Comparison of ENCODE assay signal across 1 cellular context in genomic region chrX:155216179-155216939, GRCh38.
TF ChIP-seq lines count a peak whose summit lies in the region.

Gene VBP1 (plus strand): TSS chrX:155216460. CDS start chrX:155216483, 23 bp downstream.

TF ChIP-seq in K562, 482 proteins besides CTCF, POLR2A, EP300 and RAD21 (continued from another document and continues in another):
- TF ChIP-seq ZBTB17 (CRISPR knock-in tag; IDR thresholded peaks at IDR 0.05): no peak
- TF ChIP-seq FOXM1 (IDR thresholded peaks at IDR 0.05; ENCODE audit: low read depth): no peak
- no peak for TF ChIP-seq FOXM1 (CRISPR knock-in tag; IDR thresholded peaks at IDR 0.05; ENCODE audit: low read depth)
- no peak for TF ChIP-seq HNRNPH1 (optimal IDR thresholded peaks at IDR 0.05; ENCODE audit: low read depth, low read length)
- TF ChIP-seq ZNF75A (CRISPR knock-in tag; IDR thresholded peaks at IDR 0.05): no peak
- no peak for TF ChIP-seq E4F1 (CRISPR knock-in tag; IDR thresholded peaks at IDR 0.05; ENCODE audit: borderline replicate concordance)
- TF ChIP-seq MYBL2 (IDR thresholded peaks at IDR 0.05; ENCODE audit: low read depth): peak; percentile 41; the same call in 1 of the 2 replicates
- TF ChIP-seq MYBL2 (CRISPR knock-in tag; IDR thresholded peaks at IDR 0.05; ENCODE audit: borderline replicate concordance): no peak
- TF ChIP-seq ZZZ3 (IDR thresholded peaks at IDR 0.05): no peak
- TF ChIP-seq ZSCAN32 (CRISPR knock-in tag; IDR thresholded peaks at IDR 0.05): no peak
- no peak for TF ChIP-seq RFX5 (IDR thresholded peaks at IDR 0.05; ENCODE audit: low read depth, low read length)
- no peak for TF ChIP-seq BRCA1 (IDR thresholded peaks at IDR 0.05)
- TF ChIP-seq BRCA1 (CRISPR knock-in tag; IDR thresholded peaks at IDR 0.05): no peak
- TF ChIP-seq MCM3 (IDR thresholded peaks at IDR 0.05): no peak
- TF ChIP-seq NFRKB (IDR thresholded peaks at IDR 0.05; ENCODE audit: low read depth): peak; percentile 97
- TF ChIP-seq ILF3 (IDR thresholded peaks at IDR 0.05; ENCODE audit: borderline replicate concordance): no peak
- peak; percentile 99 for TF ChIP-seq RBFOX2 (IDR thresholded peaks at IDR 0.05; ENCODE audit: low read depth, low read length)
- no peak for TF ChIP-seq HLTF (IDR thresholded peaks at IDR 0.05)
- TF ChIP-seq HOMEZ (CRISPR knock-in tag; IDR thresholded peaks at IDR 0.05): no peak
- no peak for TF ChIP-seq MTF1 (CRISPR knock-in tag; IDR thresholded peaks at IDR 0.05; ENCODE audit: borderline replicate concordance)
- TF ChIP-seq ARID3B (CRISPR knock-in tag; IDR thresholded peaks at IDR 0.05; ENCODE audit: borderline replicate concordance): no peak
- TF ChIP-seq NKRF (IDR thresholded peaks at IDR 0.05; ENCODE audit: borderline replicate concordance): no peak
- no peak for TF ChIP-seq ETV6 (IDR thresholded peaks at IDR 0.05; ENCODE audit: borderline replicate concordance in 1 of 2, low read depth in 2 of 2, low read length in 1 of 2)
- no peak for TF ChIP-seq ETV6 (CRISPR knock-in tag; IDR thresholded peaks at IDR 0.05; ENCODE audit: borderline replicate concordance)
- no peak for TF ChIP-seq BACH1 (tag; IDR thresholded peaks at IDR 0.05)
- TF ChIP-seq ATF3 (IDR thresholded peaks at IDR 0.05): no peak
- no peak for TF ChIP-seq ATF3 (CRISPR knock-in tag; conservative IDR thresholded peaks at IDR 0.05)
- TF ChIP-seq ZKSCAN8 (CRISPR knock-in tag; IDR thresholded peaks at IDR 0.05): no peak
- no peak for TF ChIP-seq RNF2 (IDR thresholded peaks at IDR 0.05)
- TF ChIP-seq TAF9B (IDR thresholded peaks at IDR 0.05; ENCODE audit: partially characterized antibody): peak; percentile 87
- no peak for TF ChIP-seq RBM15 (IDR thresholded peaks at IDR 0.05; ENCODE audit: insufficient read depth, low read length)
- peak; percentile 69; the same call in 1 of the 2 replicates for TF ChIP-seq ZBTB7A (IDR thresholded peaks at IDR 0.05; ENCODE audit: borderline replicate concordance, control insufficient read depth, low read depth, low read length)
- TF ChIP-seq SMAD3 (CRISPR knock-in tag; conservative IDR thresholded peaks at IDR 0.05): no peak
- no peak for TF ChIP-seq ZNF561 (CRISPR knock-in tag; conservative IDR thresholded peaks at IDR 0.05)
- TF ChIP-seq THRB (CRISPR knock-in tag; conservative IDR thresholded peaks at IDR 0.05): no peak
- no peak for TF ChIP-seq NR2F6 (CRISPR knock-in tag; IDR thresholded peaks at IDR 0.05)
- TF ChIP-seq CSDE1 (IDR thresholded peaks at IDR 0.05): no peak
- TF ChIP-seq MNT (conservative IDR thresholded peaks at IDR 0.05): 0 out of 4 replicates have a peak, but pooled peaks of 1 of the 2 experiments have one; percentile 23
- TF ChIP-seq ZNF586 (CRISPR knock-in tag; conservative IDR thresholded peaks at IDR 0.05): no peak
- TF ChIP-seq HDAC1 (IDR thresholded peaks at IDR 0.05): no peak
- TF ChIP-seq ZNF175 (CRISPR knock-in tag; IDR thresholded peaks at IDR 0.05; ENCODE audit: low read depth): no peak
- no peak for TF ChIP-seq HDAC2 (IDR thresholded peaks at IDR 0.05)
- TF ChIP-seq ASH1L (IDR thresholded peaks at IDR 0.05; ENCODE audit: borderline replicate concordance, low read depth, partially characterized antibody): peak; percentile 92
- TF ChIP-seq FOXA3 (CRISPR knock-in tag; conservative IDR thresholded peaks at IDR 0.05 in 1 of 2, IDR thresholded peaks at IDR 0.05 in 1 of 2): no peak
- TF ChIP-seq ZBTB43 (CRISPR knock-in tag; IDR thresholded peaks at IDR 0.05): 0 out of 2 replicates have a peak, but pooled peaks have one; percentile 24
- TF ChIP-seq RBBP5 (IDR thresholded peaks at IDR 0.05; ENCODE audit: borderline replicate concordance, insufficient read depth, low read length, poor library complexity, severe bottlenecking): no peak
- no peak for TF ChIP-seq ZNF518B (CRISPR knock-in tag; IDR thresholded peaks at IDR 0.05)
- peak; percentile 67 for TF ChIP-seq SP2 (IDR thresholded peaks at IDR 0.05; ENCODE audit: extremely low read depth, low read depth, low read length, poor library complexity, severe bottlenecking)
- no peak for TF ChIP-seq ZNF639 (CRISPR knock-in tag; conservative IDR thresholded peaks at IDR 0.05 in 1 of 2, IDR thresholded peaks at IDR 0.05 in 1 of 2)
- TF ChIP-seq NONO (IDR thresholded peaks at IDR 0.05; ENCODE audit: low read depth in 2 of 2, low read length in 1 of 2): no peak
- no peak for TF ChIP-seq SRSF9 (IDR thresholded peaks at IDR 0.05; ENCODE audit: borderline replicate concordance, low read depth, low read length)
- no peak; the same call in 1 of the 2 replicates for TF ChIP-seq CXXC5 (CRISPR knock-in tag; IDR thresholded peaks at IDR 0.05)
- TF ChIP-seq ZNF77 (CRISPR knock-in tag; IDR thresholded peaks at IDR 0.05): no peak
